In the genomic region with DNA sequence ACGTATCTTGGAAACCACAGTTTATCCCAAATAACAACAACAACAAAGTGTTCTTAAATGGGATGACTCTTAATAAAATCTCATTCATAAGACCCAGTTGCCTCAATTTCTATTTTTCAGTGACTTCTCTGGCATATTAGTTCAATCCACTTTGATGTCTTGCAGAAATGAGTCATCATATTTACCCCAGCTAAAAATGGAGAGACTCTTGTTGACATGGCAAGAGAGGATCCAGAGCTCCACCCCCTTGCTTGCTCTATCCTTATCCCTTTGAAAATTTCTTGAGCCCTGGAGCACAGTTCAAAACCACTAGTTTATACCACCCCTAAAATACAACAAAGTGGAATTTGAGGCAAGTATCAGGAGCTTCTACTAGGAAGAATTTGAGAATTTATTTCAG, we compare ENCODE assay signal across 15 cellular contexts. TPM values are rescaled to one million over a fixed set of nuclear protein-coding genes. Genes with fewer than 3 reads are reported as not detected.
DNase-seq lines count a peak whose midpoint lies in the region; ATAC-seq, FAIRE-seq and TF ChIP-seq lines count a peak whose summit lies in the region.
"Had no signal": no experiment of that assay in that cellular context is flagged by ENCODE, and none has a peak within 500 bp of the region (broad histone marks: within the 10 kb centered on the region; RNA-seq: fewer than 3 reads in every experiment).

No MANE protein-coding gene starts in this region.

- H2AFZ ChIP-seq in HCT116 (ENCODE audit: low read depth, low read length, poor library complexity, severe bottlenecking) (no peak overlapping the region), GM12878 (ENCODE audit: control insufficient read depth, low read depth, low read length) (no peak overlapping the region)

- ATAC-seq in HCT116 (no peak), GM12878 (no peak), GM18909 (IDR thresholded peaks at IDR 0.05; ENCODE audit: poor library complexity, unreplicated experiment) (no peak)

- H3K4me3 ChIP-seq in HCT116 (replicated peaks in 1 of 2; ENCODE audit: low read depth in 1 of 2, low read length in 2 of 2), result no peak overlapping the region
- H3K4me3 ChIP-seq in GM12878, result no peak overlapping the region
- no peak overlapping the region for H3K4me3 ChIP-seq in mesendoderm (ENCODE audit: low read length)
- no peak overlapping the region for H3K4me3 ChIP-seq in esophagus squamous epithelium

- H3K56ac ChIP-seq in mesendoderm (ENCODE audit: low read length), result no peak overlapping the region

- H3K9me3 ChIP-seq in HCT116 (ENCODE audit: control insufficient read depth in 1 of 2, insufficient read depth in 1 of 2, low read depth in 1 of 2, low read length in 2 of 2) (no peaks in the 10 kb centered on the region), GM12878 (replicated peaks; ENCODE audit: control insufficient read depth, insufficient read depth, low read length) (no peaks in the 10 kb centered on the region), esophagus squamous epithelium (no peaks in the 10 kb centered on the region)

- DNase-seq in HCT116 (ENCODE audit: low read depth, low spot score) (no peak), GM12878 (ENCODE audit: low read depth, low spot score) (no peak), mesendoderm (no peak), caudate nucleus (lab: John Stamatoyannopoulos, UW) (no peak), esophagus squamous epithelium (lab: John Stamatoyannopoulos, UW) (no peak), GDM1 (lab: John Stamatoyannopoulos, UW) (no peak)
- DNase-seq: AML-193, DMS79 treated with DMSO at 0.1 percent for 48 hours, H9, NCI-H1436 treated with DMSO at 0.1 percent for 48 hours, NCI-H2081 treated with DMSO at 0.1 percent for 48 hours, NCI-H526 treated with DMSO at 0.1 percent for 48 hours, OCI-M1 had no signal

- RAD21 ChIA-PET in HCT116 (lab: Charles Lee; ENCODE audit: low non-redundant PET in 1 of 2, low total read pairs in 2 of 2, uncharacterized antibody in 2 of 2, unreplicated experiment in 2 of 2) (no interaction called here), GM12878 (lab: Charles Lee; ENCODE audit: unreplicated experiment) (interaction anchor here (0.6 kb wide), 1 partner anchor 1513 kb away, joined by 4 read pairs; no protein-coding TSS in a partner anchor)

- H4K5ac ChIP-seq in mesendoderm (ENCODE audit: low read length), result no peak overlapping the region

- no TSS peak for BruUV-seq in HCT116 (replicated peaks; lab: Mats Ljungman, UMichigan)
- no TSS peak for BruUV-seq in GM12878 (replicated peaks; lab: Mats Ljungman, UMichigan)

- H3K18ac ChIP-seq in mesendoderm (ENCODE audit: low read length), result no peak overlapping the region

- no peak overlapping the region for H3K4ac ChIP-seq in mesendoderm (ENCODE audit: low read depth, low read length)

- in situ Hi-C loops in GM12878 (cut with MboI), result no loop called here

- no peaks in the 10 kb centered on the region for H3K9me2 ChIP-seq in HCT116 (ENCODE audit: insufficient read depth)

- no peak overlapping the region for H3K23ac ChIP-seq in mesendoderm (ENCODE audit: low read length)

- H3K36me3 ChIP-seq in HCT116 (ENCODE audit: control insufficient read depth in 1 of 2, insufficient read depth in 2 of 2, low read length in 2 of 2) (peaks cover 0 to 6% of the 10 kb centered on the region in 2 experiments; a peak in 1 of 4 replicates), GM12878 (ENCODE audit: control insufficient read depth in 2 of 2, insufficient read depth in 2 of 2, low read length in 1 of 2) (no peaks in the 10 kb centered on the region), mesendoderm (ENCODE audit: control insufficient read depth, insufficient read depth, low read length) (peaks cover 2% of the 10 kb centered on the region), esophagus squamous epithelium (no peaks in the 10 kb centered on the region)

- TF ChIP-seq POLR2A in HCT116 (IDR thresholded peaks at IDR 0.05; ENCODE audit: borderline replicate concordance, extremely low read depth, insufficient read depth, insufficient read length) (no peak), GM12878 (IDR thresholded peaks at IDR 0.05; ENCODE audit: low read depth, low read length) (no peak), esophagus squamous epithelium (IDR thresholded peaks at IDR 0.05) (no peak)

- H3K27ac ChIP-seq in 22Rv1 (peak overlapping the region; percentile 18), HCT116 (ENCODE audit: low read depth, low read length) (no peak overlapping the region), GM12878 (ENCODE audit: control insufficient read depth, insufficient read depth) (no peak overlapping the region), mesendoderm (ENCODE audit: low read depth, low read length) (no peak overlapping the region), caudate nucleus (ENCODE audit: low read depth, low read length) (no peak overlapping the region), esophagus squamous epithelium (no peak overlapping the region)

- H2AK5ac ChIP-seq in mesendoderm (ENCODE audit: low read length), result no peak overlapping the region

- H2BK120ac ChIP-seq in mesendoderm (ENCODE audit: low read depth, low read length), result no peak overlapping the region

- H3K79me1 ChIP-seq in mesendoderm (ENCODE audit: low read length), result peaks cover 2% of the 10 kb centered on the region

- POLR2A ChIA-PET in HCT116 (lab: Charles Lee) (no interaction called here), GM12878 (lab: Charles Lee) (no interaction called here)

- 45% methylated on average over 1 of the region's 1 CpG for WGBS in GM12878 (ENCODE audit: insufficient coverage, insufficient replicate concordance, low lambda C conversion rate, missing lambda C conversion rate)
- WGBS in mesendoderm (ENCODE audit: extremely low coverage, insufficient coverage, low lambda C conversion rate), result no CpG with 5 or more reads among the region's 1 CpG
- 71 to 85% methylated on average over 1 of the region's 1 CpG for WGBS in esophagus squamous epithelium, 2 donors

- no peak for FAIRE-seq in GM12878 (lab: Jason Lieb, UNC)

- no peak for TF ChIP-seq EP300 in GM12878 (IDR thresholded peaks at IDR 0.05; ENCODE audit: borderline replicate concordance in 1 of 2, control insufficient read depth in 1 of 2, low read depth in 2 of 2, low read length in 2 of 2)

- no peaks in the 10 kb centered on the region for H4K20me1 ChIP-seq in HCT116 (ENCODE audit: insufficient read depth)
- no peaks in the 10 kb centered on the region for H4K20me1 ChIP-seq in GM12878 (ENCODE audit: control insufficient read depth, insufficient read depth)

- H3K9ac ChIP-seq in HCT116 (ENCODE audit: low read length) (no peak overlapping the region), GM12878 (ENCODE audit: control insufficient read depth, insufficient read depth, low read length) (no peak overlapping the region), mesendoderm (ENCODE audit: low read length) (no peak overlapping the region)

- peak overlapping the region; percentile 74 for H2BK15ac ChIP-seq in mesendoderm (replicated peaks; ENCODE audit: low read depth)

- intact Hi-C loops in HCT116 (cut with micrococcal nuclease), result no loop called here
- intact Hi-C loops in GM12878 (cut with micrococcal nuclease; ENCODE audit: unreplicated experiment), result no loop called here
- intact Hi-C loops in esophagus squamous epithelium (cut with DNase I), result no loop called here

- no peaks in the 10 kb centered on the region for H3K79me2 ChIP-seq in HCT116 (ENCODE audit: insufficient read depth, low read length)
- no peaks in the 10 kb centered on the region for H3K79me2 ChIP-seq in GM12878 (ENCODE audit: control insufficient read depth, insufficient read depth, low read length)
- H3K79me2 ChIP-seq in mesendoderm (ENCODE audit: control insufficient read depth, insufficient read depth, low read length), result no peaks in the 10 kb centered on the region

- H2BK5ac ChIP-seq in mesendoderm (ENCODE audit: low read length), result no peak overlapping the region

- H4K8ac ChIP-seq in mesendoderm (ENCODE audit: low read depth, low read length), result no peak overlapping the region

- SMC1A ChIA-PET in GM12878 (lab: Charles Lee; ENCODE audit: uncharacterized antibody, unreplicated experiment), result no interaction called here

- H3K27me3 ChIP-seq in HCT116 (ENCODE audit: insufficient read depth, low read length) (no peaks in the 10 kb centered on the region), GM12878 (replicated peaks in 1 of 2; ENCODE audit: control insufficient read depth in 2 of 2, insufficient read depth in 2 of 2, low read length in 1 of 2) (no peaks in the 10 kb centered on the region), mesendoderm (ENCODE audit: insufficient read depth, low read length, poor library complexity) (no peaks in the 10 kb centered on the region), esophagus squamous epithelium (no peaks in the 10 kb centered on the region)

- H3K4me2 ChIP-seq in HCT116 (ENCODE audit: low read length) (peak overlapping the region; percentile 0; the same call in 1 of the 2 replicates), GM12878 (ENCODE audit: control insufficient read depth, insufficient read depth) (no peak overlapping the region), mesendoderm (ENCODE audit: low read length) (no peak overlapping the region)

- TF ChIP-seq CTCF in 22Rv1 (IDR thresholded peaks at IDR 0.05) (no peak), HCT116 (IDR thresholded peaks at IDR 0.05 in 2 of 3, conservative IDR thresholded peaks at IDR 0.05 in 1 of 3; ENCODE audit: borderline replicate concordance in 1 of 3, insufficient read depth in 1 of 3, low read depth in 2 of 3, low read length in 2 of 3) (no peak), GM12878 (IDR thresholded peaks at IDR 0.05 in 2 of 3, conservative IDR thresholded peaks at IDR 0.05 in 1 of 3; ENCODE audit: control insufficient read depth in 2 of 3, extremely low read depth in 1 of 3, insufficient read depth in 1 of 3, low read depth in 3 of 3, low read length in 3 of 3) (no peak), esophagus squamous epithelium (IDR thresholded peaks at IDR 0.05) (no peak)

- CTCF ChIA-PET in HCT116 (lab: Charles Lee), result no interaction called here
- CTCF ChIA-PET in GM12878 (lab: Yijun Ruan, JAX), result no interaction called here

- TF ChIP-seq RAD21 in HCT116 (IDR thresholded peaks at IDR 0.05; ENCODE audit: low read depth) (no peak), GM12878 (IDR thresholded peaks at IDR 0.05; ENCODE audit: insufficient read depth, low read depth, low read length) (no peak)

- H3K4me1 ChIP-seq in HCT116 (ENCODE audit: control insufficient read depth in 1 of 2, insufficient read depth in 2 of 2, low read length in 2 of 2) (peaks cover 0 to 8% of the 10 kb centered on the region in 2 experiments; a peak in 2 of 4 replicates), GM12878 (ENCODE audit: control insufficient read depth, insufficient read depth, low read length) (no peaks in the 10 kb centered on the region), mesendoderm (ENCODE audit: control insufficient read depth, low read depth, low read length) (peaks cover 16% of the 10 kb centered on the region), esophagus squamous epithelium (no peaks in the 10 kb centered on the region)

RNA-seq across cellular contexts. Expression of gene VCAN, which starts 20.8 kb away (rescaled TPM):
- total RNA-seq in HCT116 (2021; ENCODE audit: unreplicated experiment) (49.9 TPM), GM12878 (2014; rRNA removed) (7.1 and 9.2 TPM in 2 replicates), GM12878 (2014; rRNA removed; fragmentation: Illumina TruSeq; extraction: Trizol) (7.2 and 9.4 TPM in 2 replicates), GM12878 (2021) (12.3 and 15.2 TPM in 2 replicates), esophagus squamous epithelium (10 to 100 TPM in 1 of 4 donors, 1 to 10 TPM in 2, under 1 TPM in 1; 0.30 to 36.1 (median 7.2) TPM)
- polyA plus RNA-seq in HCT116 (2012), result 7.2 and 12.8 TPM in 2 replicates
- total RNA-seq in GM12878 (2013; cell fraction: nucleolus; rRNA removed), result 12.8 and 15.6 TPM in 2 replicates
- 3.8 TPM for polyA plus RNA-seq in GM12878 (2011; ENCODE audit: low read depth)
- polyA plus RNA-seq in GM12878 (2011; rRNA removed) (1.2 TPM in 2 replicates), GM12878 (2014; fragmentation: Illumina TruSeq; extraction: Trizol) (7.9 and 10.3 TPM in 2 replicates), GM12878 (2014; fragmentation: Nextera tagmentation; extraction: Ambion mirVana) (1 to 10 TPM; 1.4 to 1.5 TPM), GM12878 (2014; rRNA removed) (5.8 and 7.2 TPM in 2 replicates), GM12878 (2016; fragmentation: Nextera tagmentation; extraction: Ambion mirVana) (1 to 10 TPM; 2.9 to 3.2 TPM)
- polyA plus RNA-seq in GM12878 (2011; cell fraction: cytosol; rRNA removed), result 0.74 and 0.96 TPM in 2 replicates
- polyA plus RNA-seq in GM12878 (2011; cell fraction: nucleus; rRNA removed), result 2.4 and 3.4 TPM in 2 replicates
- polyA plus RNA-seq in GM12878 (2012), result 1.2 and 1.4 TPM in 2 replicates
- 3.0 and 4.2 TPM in 2 replicates for polyA minus RNA-seq in GM12878 (2011; rRNA and poly(A)+ RNA removed)
- 0.67 and 0.94 TPM in 2 replicates for polyA minus RNA-seq in GM12878 (2011; cell fraction: cytosol; rRNA and poly(A)+ RNA removed)
- 5.3 and 6.0 TPM in 2 replicates for polyA minus RNA-seq in GM12878 (2011; cell fraction: nucleus; rRNA and poly(A)+ RNA removed)
- 115 TPM for polyA plus RNA-seq in mesendoderm (2013, experiment 1 of 2)
- 116 TPM for polyA plus RNA-seq in mesendoderm (2013, experiment 2 of 2)
